Comparison of ENCODE assay signal across 8 cellular contexts in genomic region chr15:51536965-51537574, GRCh38.
A peak's percentile ranks its signal among the peaks of the same experiment; 100 is the strongest.
DNase-seq lines count a peak whose midpoint lies in the region; ATAC-seq and TF ChIP-seq lines count a peak whose summit lies in the region.

No MANE protein-coding gene starts in this region.

- H3K4me3 Mint-ChIP-seq in osteocyte (ENCODE audit: unreplicated experiment) = no peak overlapping the region

- no peaks in the 10 kb centered on the region for H3K27me3 ChIP-seq in GM06990 (replicated peaks; ENCODE audit: control insufficient read depth, insufficient read depth, low read length)

- H3K9me3 Mint-ChIP-seq in osteocyte (ENCODE audit: unreplicated experiment) = peaks cover 1% of the 10 kb centered on the region

- peaks cover 22% of the 10 kb centered on the region for H3K36me3 Mint-ChIP-seq in osteocyte (ENCODE audit: unreplicated experiment)

- H3K27ac Mint-ChIP-seq in osteocyte (ENCODE audit: unreplicated experiment) = no peak overlapping the region

- TF ChIP-seq CTCF in GM06990 (IDR thresholded peaks at IDR 0.05; ENCODE audit: insufficient read depth, low read length, poor library complexity, severe bottlenecking) = peak; percentile 64
- TF ChIP-seq CTCF in osteocyte (IDR thresholded peaks at IDR 0.05) = peak; percentile 66

- no peak overlapping the region for H3K4me3 ChIP-seq in GM06990 (replicated peaks; ENCODE audit: low read depth, low read length)

- no peaks in the 10 kb centered on the region for H3K4me1 Mint-ChIP-seq in osteocyte (ENCODE audit: unreplicated experiment)

- ATAC-seq in GM18858 (IDR thresholded peaks at IDR 0.05; ENCODE audit: unreplicated experiment) = no peak
- ATAC-seq in stimulated activated naive CD8-positive, alpha-beta T cell treated with anti-CD3 and anti-CD28 coated beads, Interleukin-15, Interleukin-2, amounts not matched to agents 100 U/mL and 50 U/mL, for 24 hours = no peak

- H3K36me3 ChIP-seq in GM06990 (ENCODE audit: control insufficient read depth, insufficient read depth, low read length) = peaks cover 1% of the 10 kb centered on the region; the same call in 1 of the 2 replicates

- H3K27me3 Mint-ChIP-seq in osteocyte (ENCODE audit: unreplicated experiment) = no peaks in the 10 kb centered on the region

- DNase-seq in GM06990 (ENCODE audit: extremely low read depth, insufficient read length) = no peak
- DNase-seq in MV-4-11 (lab: John Stamatoyannopoulos, UW) = peak; percentile 12
- DNase-seq in dermis microvascular lymphatic vessel endothelial cell (ENCODE audit: low read depth in 2 of 2) = peak; percentile 20 to 40
- DNase-seq in osteocyte (ENCODE audit: extremely low spot score, unreplicated experiment) = no peak
- DNase-seq in nucleus accumbens (lab: John Stamatoyannopoulos, UW) = no peak
- no peak for DNase-seq in effector CD8-positive, alpha-beta T cell (lab: John Stamatoyannopoulos, UW)
- DNase-seq in stimulated activated naive CD8-positive, alpha-beta T cell treated with anti-CD3 and anti-CD28 coated beads, Interleukin-15, Interleukin-2, amounts not matched to agents 100 U/mL and 50 U/mL, for 24 hours = no peak

Comparison
In these comparisons a context has a peak if more than half of its experiments do, and no peak if none do; other contexts are left out.
1. DNase-seq: peak in MV-4-11 (single experiment) and dermis microvascular lymphatic vessel endothelial cell (2 of 2); none in GM06990 (single experiment), osteocyte (single experiment), nucleus accumbens (0 of 56), effector CD8-positive, alpha-beta T cell (single experiment) and stimulated activated naive CD8-positive, alpha-beta T cell treated with anti-CD3 and anti-CD28 coated beads, Interleukin-15, Interleukin-2, amounts not matched to agents 100 U/mL and 50 U/mL, for 24 hours (single experiment).